ENCODE assay signal across 1 cellular context in the genomic region with DNA sequence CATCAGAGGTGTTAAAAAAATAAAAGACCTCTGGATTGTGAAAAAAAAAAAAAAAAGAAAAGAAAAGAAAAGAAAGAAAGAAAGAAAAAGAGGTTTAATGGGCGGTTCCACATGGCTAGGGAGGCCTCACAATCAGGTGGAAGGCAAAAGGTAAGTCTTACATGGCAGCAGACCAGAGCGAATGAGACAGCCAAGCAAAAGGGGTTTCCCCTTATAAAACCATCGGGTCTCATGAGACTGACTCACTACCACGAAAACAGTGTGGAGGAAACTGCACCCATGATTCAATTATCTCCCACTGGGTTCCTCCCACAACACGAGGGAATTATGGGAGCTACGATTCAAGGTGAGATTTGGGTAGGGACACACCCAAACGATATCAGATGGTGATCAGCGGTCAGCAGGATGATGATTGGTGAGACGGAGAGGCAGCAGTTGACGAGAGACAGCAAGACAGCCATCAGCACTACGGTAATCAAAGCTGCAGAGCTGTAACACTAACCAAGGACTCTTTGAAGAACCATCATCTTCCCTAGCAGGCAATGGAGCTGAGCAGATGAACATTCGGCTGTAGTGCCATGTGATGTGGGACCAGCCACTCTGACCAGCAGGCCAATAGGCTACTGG.
TF ChIP-seq lines count a peak whose summit lies in the region.

No MANE protein-coding gene starts in this region.

TF ChIP-seq in K562, 482 proteins besides CTCF, POLR2A, EP300 and RAD21:
- TF ChIP-seq KLF10 (CRISPR knock-in tag; IDR thresholded peaks at IDR 0.05) (no peak), MAZ (CRISPR knock-in tag; conservative IDR thresholded peaks at IDR 0.05 in 1 of 2, IDR thresholded peaks at IDR 0.05 in 1 of 2) (no peak), RBM22 (IDR thresholded peaks at IDR 0.05; ENCODE audit: low read depth, low read length, poor library complexity, severe bottlenecking) (no peak), RUNX1 (IDR thresholded peaks at IDR 0.05; ENCODE audit: low read depth) (no peak), IRF2 (CRISPR knock-in tag; IDR thresholded peaks at IDR 0.05) (no peak), ZNF282 (CRISPR knock-in tag; IDR thresholded peaks at IDR 0.05) (no peak), LCOR (CRISPR knock-in tag; IDR thresholded peaks at IDR 0.05) (no peak)
- TF ChIP-seq, protein P1, sequence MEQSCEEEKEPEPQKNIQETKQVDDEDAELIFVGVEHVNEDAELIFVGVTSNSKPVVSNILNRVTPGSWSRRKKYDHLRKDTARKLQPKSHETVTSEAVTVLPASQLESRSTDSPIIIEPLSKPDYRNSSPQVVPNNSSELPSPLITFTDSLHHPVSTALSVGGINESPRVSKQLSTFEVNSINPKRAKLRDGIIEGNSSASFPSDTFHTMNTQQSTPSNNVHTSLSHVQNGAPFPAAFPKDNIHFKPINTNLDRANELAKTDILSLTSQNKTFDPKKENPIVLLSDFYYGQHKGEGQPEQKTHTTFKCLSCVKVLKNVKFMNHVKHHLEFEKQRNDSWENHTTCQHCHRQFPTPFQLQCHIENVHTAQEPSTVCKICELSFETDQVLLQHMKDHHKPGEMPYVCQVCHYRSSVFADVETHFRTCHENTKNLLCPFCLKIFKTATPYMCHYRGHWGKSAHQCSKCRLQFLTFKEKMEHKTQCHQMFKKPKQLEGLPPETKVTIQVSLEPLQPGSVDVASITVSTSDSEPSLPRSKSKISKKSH (CRISPR knock-in tag; IDR thresholded peaks at IDR 0.05) = no peak
- TF ChIP-seq, protein P2, sequence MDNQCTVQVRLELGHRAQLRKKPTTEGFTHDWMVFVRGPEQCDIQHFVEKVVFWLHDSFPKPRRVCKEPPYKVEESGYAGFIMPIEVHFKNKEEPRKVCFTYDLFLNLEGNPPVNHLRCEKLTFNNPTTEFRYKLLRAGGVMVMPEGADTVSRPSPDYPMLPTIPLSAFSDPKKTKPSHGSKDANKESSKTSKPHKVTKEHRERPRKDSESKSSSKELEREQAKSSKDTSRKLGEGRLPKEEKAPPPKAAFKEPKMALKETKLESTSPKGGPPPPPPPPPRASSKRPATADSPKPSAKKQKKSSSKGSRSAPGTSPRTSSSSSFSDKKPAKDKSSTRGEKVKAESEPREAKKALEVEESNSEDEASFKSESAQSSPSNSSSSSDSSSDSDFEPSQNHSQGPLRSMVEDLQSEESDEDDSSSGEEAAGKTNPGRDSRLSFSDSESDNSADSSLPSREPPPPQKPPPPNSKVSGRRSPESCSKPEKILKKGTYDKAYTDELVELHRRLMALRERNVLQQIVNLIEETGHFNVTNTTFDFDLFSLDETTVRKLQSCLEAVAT (IDR thresholded peaks at IDR 0.05) = no peak
- TF ChIP-seq, protein P3, sequence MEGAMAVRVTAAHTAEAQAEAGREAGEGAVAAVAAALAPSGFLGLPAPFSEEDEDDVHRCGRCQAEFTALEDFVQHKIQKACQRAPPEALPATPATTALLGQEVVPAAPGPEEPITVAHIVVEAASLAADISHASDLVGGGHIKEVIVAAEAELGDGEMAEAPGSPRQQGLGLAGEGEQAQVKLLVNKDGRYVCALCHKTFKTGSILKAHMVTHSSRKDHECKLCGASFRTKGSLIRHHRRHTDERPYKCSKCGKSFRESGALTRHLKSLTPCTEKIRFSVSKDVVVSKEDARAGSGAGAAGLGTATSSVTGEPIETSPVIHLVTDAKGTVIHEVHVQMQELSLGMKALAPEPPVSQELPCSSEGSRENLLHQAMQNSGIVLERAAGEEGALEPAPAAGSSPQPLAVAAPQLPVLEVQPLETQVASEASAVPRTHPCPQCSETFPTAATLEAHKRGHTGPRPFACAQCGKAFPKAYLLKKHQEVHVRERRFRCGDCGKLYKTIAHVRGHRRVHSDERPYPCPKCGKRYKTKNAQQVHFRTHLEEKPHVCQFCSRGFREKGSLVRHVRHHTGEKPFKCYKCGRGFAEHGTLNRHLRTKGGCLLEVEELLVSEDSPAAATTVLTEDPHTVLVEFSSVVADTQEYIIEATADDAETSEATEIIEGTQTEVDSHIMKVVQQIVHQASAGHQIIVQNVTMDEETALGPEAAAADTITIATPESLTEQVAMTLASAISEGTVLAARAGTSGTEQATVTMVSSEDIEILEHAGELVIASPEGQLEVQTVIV (CRISPR knock-in tag; IDR thresholded peaks at IDR 0.05; ENCODE audit: borderline replicate concordance) = no peak
- TF ChIP-seq, protein P4, sequence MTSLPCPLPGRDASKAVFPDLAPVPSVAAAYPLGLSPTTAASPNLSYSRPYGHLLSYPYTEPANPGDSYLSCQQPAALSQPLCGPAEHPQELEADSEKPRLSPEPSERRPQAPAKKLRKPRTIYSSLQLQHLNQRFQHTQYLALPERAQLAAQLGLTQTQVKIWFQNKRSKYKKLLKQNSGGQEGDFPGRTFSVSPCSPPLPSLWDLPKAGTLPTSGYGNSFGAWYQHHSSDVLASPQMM (CRISPR knock-in tag; IDR thresholded peaks at IDR 0.05) = no peak
